Comparison of ENCODE assay signal across 21 cellular contexts in the genomic region with DNA sequence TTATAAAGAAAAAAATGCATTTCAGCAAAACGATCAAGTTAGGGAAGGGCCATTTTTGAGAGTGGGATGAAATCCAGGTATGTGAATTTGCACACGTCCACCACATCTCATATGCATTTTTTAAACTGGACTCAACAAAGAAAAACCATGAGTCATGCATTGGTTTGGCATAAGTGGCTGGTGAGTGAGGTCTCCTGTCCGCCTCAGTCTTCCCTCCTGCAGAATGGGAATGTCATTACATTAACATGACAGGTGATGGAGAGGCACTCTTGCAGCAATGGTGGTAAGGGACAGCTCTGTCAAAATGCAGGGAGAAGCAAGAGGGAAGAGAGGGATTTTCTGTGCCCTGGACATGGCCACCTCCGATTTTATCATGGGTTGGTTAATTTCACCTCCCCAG. TPM values are rescaled to one million over a fixed set of nuclear protein-coding genes. Genes with fewer than 3 reads are reported as not detected.
DNase-seq lines count a peak whose midpoint lies in the region; ATAC-seq, FAIRE-seq and TF ChIP-seq lines count a peak whose summit lies in the region.
"Had no signal": no experiment of that assay in that cellular context is flagged by ENCODE, and none has a peak within 500 bp of the region (broad histone marks: within the 10 kb centered on the region; RNA-seq: fewer than 3 reads in every experiment).

No MANE protein-coding gene starts in this region.

- no peak overlapping the region for H3K27ac ChIP-seq in HepG2 (ENCODE audit: extremely low read length, insufficient read depth, low read length)
- no peak overlapping the region for H3K27ac ChIP-seq in right lobe of liver
- H3K27ac ChIP-seq: KMS-11 had no signal

- WGBS in HepG2 (ENCODE audit: low lambda C conversion rate): 12% methylated on average over 4 of the region's 4 CpGs
- 59% methylated on average over 3 of the region's 4 CpGs for WGBS in right lobe of liver (ENCODE audit: insufficient coverage, low coverage, low lambda C conversion rate, missing lambda C conversion rate)

- TF ChIP-seq CTCF in HepG2 (CRISPR knock-in tag; IDR thresholded peaks at IDR 0.05): no peak
- no peak for TF ChIP-seq CTCF in right lobe of liver (IDR thresholded peaks at IDR 0.05)
- no peak for TF ChIP-seq CTCF in fibroblast of mammary gland (conservative IDR thresholded peaks at IDR 0.05; ENCODE audit: control insufficient read depth, insufficient read depth, low read depth, low read length)

- H4K20me1 ChIP-seq in HepG2 (ENCODE audit: insufficient read depth, low read length): no peaks in the 10 kb centered on the region

- peaks cover 11% of the 10 kb centered on the region for H3K4me1 ChIP-seq in HepG2 (ENCODE audit: insufficient read depth, low read length)
- peaks cover 0 to 6% (median 0%) of the 10 kb centered on the region in 4 donors for H3K4me1 ChIP-seq in right lobe of liver
- H3K4me1 ChIP-seq: BE2C, Caco-2 had no signal

- intact Hi-C loops in HepG2 (cut with micrococcal nuclease; ENCODE audit: unreplicated experiment) (no loop called here), right lobe of liver (cut with DNase I) (no loop called here), posterior vena cava (cut with DNase I) (no loop called here)

- TF ChIP-seq POLR2A in HepG2 (IDR thresholded peaks at IDR 0.05; ENCODE audit: insufficient read depth in 1 of 2, low read depth in 2 of 2, low read length in 2 of 2): no peak
- TF ChIP-seq POLR2A in right lobe of liver (IDR thresholded peaks at IDR 0.05): no peak

- no TSS peak for BruUV-seq in HepG2 (replicated peaks; lab: Mats Ljungman, UMichigan)

- H3K27me3 ChIP-seq in HepG2 (ENCODE audit: control insufficient read depth in 1 of 2, insufficient read depth in 2 of 2, low read length in 2 of 2) (peaks cover 1 to 24% of the 10 kb centered on the region in 2 experiments; a peak in 4 of 5 replicates), right lobe of liver (no peaks in the 10 kb centered on the region)

- H3K36me3 ChIP-seq in HepG2 (replicated peaks in 1 of 2; ENCODE audit: control insufficient read depth in 1 of 2, insufficient read depth in 2 of 2, low read length in 2 of 2) (no peaks in the 10 kb centered on the region), right lobe of liver (no peaks in the 10 kb centered on the region)
- H3K36me3 ChIP-seq: BE2C had no signal

- CTCF ChIA-PET in HepG2 (lab: Yijun Ruan, JAX; ENCODE audit: low intra/inter-chr PET ratio, low total read pairs): no interaction called here

- ATAC-seq in HepG2: no peak
- ATAC-seq in right lobe of liver: no peak
- no peak for ATAC-seq in HG03280 (IDR thresholded peaks at IDR 0.05; ENCODE audit: unreplicated experiment)
- ATAC-seq: GM12878 had no signal

- no peaks in the 10 kb centered on the region for H3K9me3 ChIP-seq in HepG2 (ENCODE audit: low read length)
- H3K9me3 ChIP-seq in right lobe of liver: no peaks in the 10 kb centered on the region
- H3K9me3 ChIP-seq: BE2C, Caco-2 had no signal

- TF ChIP-seq EP300 in HepG2 (IDR thresholded peaks at IDR 0.05; ENCODE audit: low read depth in 2 of 2, low read length in 2 of 2): no peak
- TF ChIP-seq EP300 in HepG2 (CRISPR knock-in tag; IDR thresholded peaks at IDR 0.05; ENCODE audit: borderline replicate concordance): no peak

- FAIRE-seq in HepG2 (lab: Jason Lieb, UNC): no peak
- FAIRE-seq: D721Med, GM12878, GM19239, H54, HTR-8/SVneo had no signal

- POLR2A ChIA-PET in HepG2 (lab: Yijun Ruan, JAX): interaction anchor here (1.1 kb wide), 1 partner anchor 14 kb away, joined by 3 read pairs; no protein-coding TSS in a partner anchor

- H3K4me2 ChIP-seq in HepG2 (ENCODE audit: low read depth, low read length): no peak overlapping the region
- H3K4me2 ChIP-seq: KMS-11 had no signal

- H3K4me3 ChIP-seq in HepG2 (replicated peaks in 1 of 3; ENCODE audit: insufficient read depth in 1 of 3, low read depth in 2 of 3, low read length in 3 of 3) (no peak overlapping the region), right lobe of liver (no peak overlapping the region), fibroblast of mammary gland (ENCODE audit: control insufficient read depth, low read depth, low read length) (no peak overlapping the region)
- H3K4me3 ChIP-seq: GM12878 had no signal

- H3K79me2 ChIP-seq in HepG2 (ENCODE audit: insufficient read depth, low read length): no peaks in the 10 kb centered on the region

- no peak overlapping the region for H3K9ac ChIP-seq in HepG2 (ENCODE audit: insufficient read depth, low read depth, low read length)
- H3K9ac ChIP-seq: KMS-11 had no signal

- DNase-seq in HepG2 (ENCODE audit: low spot score): no peak
- no peak for DNase-seq in right lobe of liver
- peak; percentile 8 for DNase-seq in M059J (ENCODE audit: low read depth)
- peak; percentile 14 for DNase-seq in fibroblast of mammary gland (ENCODE audit: low read depth)
- DNase-seq in posterior vena cava (ENCODE audit: low spot score): peak; percentile 3
- no peak for DNase-seq in GM19238 (ENCODE audit: insufficient read length, low spot score)
- DNase-seq in activated T-cell treated with anti-CD3 and anti-CD28 coated beads, Interleukin-2, amount 50 U/mL, for 1 hour: no peak
- DNase-seq: 8988T; ACHN; BE2C; C1 segment of cervical spinal cord; Caco-2; CD4-positive, alpha-beta T cell; HCEC 1CT had no signal

- in situ Hi-C loops in HepG2 (cut with HindIII; ENCODE audit: extremely low pct_ligation_motif_present, low pct_unique_long_range_greater_than_20kb): no loop called here

- H2AFZ ChIP-seq in HepG2 (ENCODE audit: low read length): no peak overlapping the region

- TF ChIP-seq RAD21 in HepG2 (CRISPR knock-in tag; IDR thresholded peaks at IDR 0.05): no peak

TF ChIP-seq in HepG2, 621 proteins besides CTCF, POLR2A, EP300 and RAD21:
- TF ChIP-seq ZNF672 (CRISPR knock-in tag; IDR thresholded peaks at IDR 0.05) (no peak), NFE2L1 (CRISPR knock-in tag; IDR thresholded peaks at IDR 0.05; ENCODE audit: borderline replicate concordance) (no peak), KDM1A (CRISPR knock-in tag; IDR thresholded peaks at IDR 0.05) (0 out of 2 replicates have a peak, but pooled peaks have one; percentile 26), ZNF629 (CRISPR knock-in tag; conservative IDR thresholded peaks at IDR 0.05) (peak; percentile 86)

RNA-seq across cellular contexts. Expression of gene PWP1, which starts 17.3 kb away (rescaled TPM):
- total RNA-seq in HepG2 (2016; rRNA removed; fragmentation: Illumina TruSeq; extraction: Trizol): 70.2 and 123 TPM in 2 replicates
- 8.8 and 9.3 TPM in 2 replicates for total RNA-seq in HepG2 (2016; cell fraction: cytosol; rRNA removed; fragmentation: Illumina TruSeq; extraction: Trizol; ENCODE audit: low read depth)
- total RNA-seq in HepG2 (2016; cell fraction: insoluble cytoplasmic fraction; rRNA removed; fragmentation: Illumina TruSeq; extraction: Trizol): 72.3 and 120 TPM in 2 replicates
- 19.5 and 24.8 TPM in 2 replicates for total RNA-seq in HepG2 (2016; cell fraction: membrane; rRNA removed; fragmentation: Illumina TruSeq; extraction: Trizol)
- total RNA-seq in HepG2 (2016; cell fraction: nucleus; rRNA removed; fragmentation: Illumina TruSeq; extraction: Trizol): 30.4 and 38.7 TPM in 2 replicates
- polyA plus RNA-seq in HepG2 (2011; rRNA removed): 41.5 and 65.9 TPM in 2 replicates
- 91.4 and 116 TPM in 2 replicates for polyA plus RNA-seq in HepG2 (2011; cell fraction: cytosol; rRNA removed)
- polyA plus RNA-seq in HepG2 (2011; cell fraction: nucleus; rRNA removed): 69.5 and 74.4 TPM in 2 replicates
- 41.8 and 49.2 TPM in 2 replicates for polyA plus RNA-seq in HepG2 (2012)
- 5.8 and 6.8 TPM in 2 replicates for polyA plus RNA-seq in HepG2 (2016; cell fraction: cytosol; fragmentation: Illumina TruSeq; extraction: Trizol; ENCODE audit: low read depth)
- 109 and 113 TPM in 2 replicates for polyA plus RNA-seq in HepG2 (2016; cell fraction: insoluble cytoplasmic fraction; fragmentation: Illumina TruSeq; extraction: Trizol; ENCODE audit: low read depth)
- 13.3 and 14.4 TPM in 2 replicates for polyA plus RNA-seq in HepG2 (2016; cell fraction: membrane; fragmentation: Illumina TruSeq; extraction: Trizol; ENCODE audit: low read depth)
- 50.1 and 55.0 TPM in 2 replicates for polyA plus RNA-seq in HepG2 (2016; cell fraction: nucleus; fragmentation: Illumina TruSeq; extraction: Trizol; ENCODE audit: insufficient read depth, low read depth)
- 25.9 and 26.0 TPM in 2 replicates for polyA minus RNA-seq in HepG2 (2011; rRNA and poly(A)+ RNA removed; ENCODE audit: low replicate concordance)
- 25.7 and 29.7 TPM in 2 replicates for polyA minus RNA-seq in HepG2 (2011; cell fraction: cytosol; rRNA and poly(A)+ RNA removed)
- polyA minus RNA-seq in HepG2 (2011; cell fraction: nucleus; rRNA and poly(A)+ RNA removed): 43.4 and 44.1 TPM in 2 replicates
- total RNA-seq in right lobe of liver: 10 to 100 TPM; 10.1 to 47.3 (median 16.6) TPM
- total RNA-seq in M059J (2014; rRNA removed; shearing (Covaris generic)): 61.4 and 76.0 TPM in 2 replicates
- 10 to 100 TPM; 24.6 to 32.5 TPM for total RNA-seq in posterior vena cava

Comparison
In these comparisons a context has a peak if more than half of its experiments do, and no peak if none do; other contexts are left out.
1. DNase-seq: peak in M059J (single experiment), fibroblast of mammary gland (single experiment) and posterior vena cava (single experiment); none in HepG2 (single experiment), right lobe of liver (0 of 3), GM19238 (single experiment) and activated T-cell treated with anti-CD3 and anti-CD28 coated beads, Interleukin-2, amount 50 U/mL, for 1 hour (single experiment).